ENCODE assay signal across 1 cellular context in genomic region chr3:127212231-127212630, GRCh38.
TF ChIP-seq lines count a peak whose summit lies in the region.

No MANE protein-coding gene starts in this region.

TF ChIP-seq in GM12878, 131 proteins besides CTCF, POLR2A, EP300 and RAD21 (continued from another document):
- no peak for TF ChIP-seq MLLT1 (IDR thresholded peaks at IDR 0.05)
- no peak for TF ChIP-seq NRF1 (conservative IDR thresholded peaks at IDR 0.05; ENCODE audit: low read depth, low read length)
- peak; percentile 78; the same call in 1 of the 2 replicates for TF ChIP-seq HSF1 (IDR thresholded peaks at IDR 0.05; ENCODE audit: low read depth, low read length)
- TF ChIP-seq CREM (IDR thresholded peaks at IDR 0.05; ENCODE audit: low read depth), result no peak
- TF ChIP-seq PML (IDR thresholded peaks at IDR 0.05; ENCODE audit: low read length), result no peak
- no peak for TF ChIP-seq SMAD1 (IDR thresholded peaks at IDR 0.05; ENCODE audit: low read depth, partially characterized antibody)
